ENCODE assay signal across 13 cellular contexts in the genomic region with DNA sequence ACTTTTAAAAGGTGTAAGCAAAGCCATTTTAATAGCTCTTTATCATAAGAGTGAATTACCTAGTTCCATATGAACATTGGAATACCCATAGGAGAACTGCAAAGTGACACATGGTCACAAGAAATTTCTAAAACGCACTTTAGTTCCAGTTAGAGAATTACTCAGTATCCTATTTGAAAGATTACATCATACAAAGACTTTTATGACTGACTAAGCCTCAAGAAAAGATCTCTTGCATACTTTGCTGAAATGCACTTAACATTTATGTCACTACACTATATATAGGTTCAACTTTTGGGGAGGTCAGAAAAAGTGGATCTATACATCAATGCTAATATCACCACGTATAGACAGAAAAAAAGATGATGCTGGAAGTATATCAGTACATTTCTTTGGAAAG.
DNase-seq lines count a peak whose midpoint lies in the region; ATAC-seq and TF ChIP-seq lines count a peak whose summit lies in the region.
"Had no signal": no experiment of that assay in that cellular context is flagged by ENCODE, and none has a peak within 500 bp of the region (broad histone marks: within the 10 kb centered on the region; RNA-seq: fewer than 3 reads in every experiment).

No MANE protein-coding gene starts in this region.

- TF ChIP-seq CTCF in nephron (IDR thresholded peaks at IDR 0.05; ENCODE audit: unreplicated experiment in 3 of 3): no peak

- H3K9me3 Mint-ChIP-seq in nephron: no peaks in the 10 kb centered on the region
- H3K9me3 Mint-ChIP-seq: activated T-helper 1 cell treated with anti-CD3 and anti-CD28 coated beads, Interleukin-12 subunit alpha, Interleukin-12 subunit beta, Interleukin-2, Interleukin-4 antibody, amounts not matched to agents 30 ng/mL and 10 ng/mL and 1 ng/mL, durations not matched to agents 14 hours and 24 hours and 36 hours; central memory CD8-positive, alpha-beta T cell; naive thymus-derived CD4-positive, alpha-beta T cell; stimulated activated naive CD8-positive, alpha-beta T cell treated with anti-CD3 and anti-CD28 coated beads, Interleukin-15, Interleukin-2, amounts not matched to agents 100 ng/mL and 50 ng/mL, for 24 hours had no signal

- H3K9ac ChIP-seq in BLaER1: peak overlapping the region; percentile 33

- peak overlapping the region; percentile 47 for H3K27ac ChIP-seq in BLaER1

- H3K36me3 Mint-ChIP-seq in nephron (ENCODE audit: low read depth): peaks cover 23% of the 10 kb centered on the region
- H3K36me3 Mint-ChIP-seq: naive thymus-derived CD4-positive, alpha-beta T cell had no signal

- H3K27me3 ChIP-seq in BLaER1: no peaks in the 10 kb centered on the region

- H3K9me3 ChIP-seq in BLaER1: no peaks in the 10 kb centered on the region

- H3K27me3 Mint-ChIP-seq in nephron (ENCODE audit: low read depth): no peaks in the 10 kb centered on the region
- H3K27me3 Mint-ChIP-seq: central memory CD8-positive, alpha-beta T cell had no signal

- peak overlapping the region; percentile 78 for H3K4me2 ChIP-seq in BLaER1

- DNase-seq in NCI-H226 (peak; percentile 4), dedifferentiated amniotic fluid mesenchymal stem cell (ENCODE audit: extremely low spot score) (peak; percentile 42), RPMI8226 (no peak)
- no peak for DNase-seq in activated CD4-positive, CD25-positive, alpha-beta regulatory T cell treated with anti-CD3 and anti-CD28 coated beads, Interleukin-2, amount 50 U/mL, for 72 hours
- DNase-seq: naive thymus-derived CD4-positive, alpha-beta T cell; NCI-H1436 had no signal

- peaks cover 24% of the 10 kb centered on the region for H4K20me1 ChIP-seq in BLaER1

- peak overlapping the region; percentile 73 to 77 (median 75) for H3K4me3 Mint-ChIP-seq in nephron
- H3K4me3 Mint-ChIP-seq: activated T-helper 1 cell treated with anti-CD3 and anti-CD28 coated beads, Interleukin-12 subunit alpha, Interleukin-12 subunit beta, Interleukin-2, Interleukin-4 antibody, amounts not matched to agents 30 ng/mL and 10 ng/mL and 1 ng/mL, durations not matched to agents 14 hours and 24 hours and 36 hours; central memory CD8-positive, alpha-beta T cell; naive thymus-derived CD4-positive, alpha-beta T cell; stimulated activated naive CD8-positive, alpha-beta T cell treated with anti-CD3 and anti-CD28 coated beads, Interleukin-15, Interleukin-2, amounts not matched to agents 100 ng/mL and 50 ng/mL, for 24 hours had no signal

- peaks cover 77% of the 10 kb centered on the region for H3K4me1 ChIP-seq in BLaER1

- H3K36me3 ChIP-seq in BLaER1: peaks cover 5% of the 10 kb centered on the region; the same call in 1 of the 2 replicates

- peaks cover 42% of the 10 kb centered on the region for H3K4me1 Mint-ChIP-seq in nephron
- H3K4me1 Mint-ChIP-seq: central memory CD8-positive, alpha-beta T cell had no signal

- H3K4me3 ChIP-seq in BLaER1: peak overlapping the region; percentile 59

- H3K27ac Mint-ChIP-seq in nephron: peak overlapping the region; percentile 13 to 71 (median 49)
- H3K27ac Mint-ChIP-seq: activated T-helper 1 cell treated with anti-CD3 and anti-CD28 coated beads, Interleukin-12 subunit alpha, Interleukin-12 subunit beta, Interleukin-2, Interleukin-4 antibody, amounts not matched to agents 30 ng/mL and 10 ng/mL and 1 ng/mL, durations not matched to agents 14 hours and 24 hours and 36 hours; naive thymus-derived CD4-positive, alpha-beta T cell; stimulated activated naive CD8-positive, alpha-beta T cell treated with anti-CD3 and anti-CD28 coated beads, Interleukin-15, Interleukin-2, amounts not matched to agents 100 ng/mL and 50 ng/mL, for 24 hours had no signal

- ATAC-seq in GM21576 (IDR thresholded peaks at IDR 0.05; ENCODE audit: unreplicated experiment) (no peak), GM19035 (IDR thresholded peaks at IDR 0.05; ENCODE audit: unreplicated experiment) (no peak)
- ATAC-seq: naive thymus-derived CD4-positive, alpha-beta T cell had no signal

Comparison
In these comparisons a context has a peak if more than half of its experiments do, and no peak if none do; other contexts are left out.
1. DNase-seq: peak in NCI-H226 (single experiment) and dedifferentiated amniotic fluid mesenchymal stem cell (single experiment); none in RPMI8226 (single experiment) and activated CD4-positive, CD25-positive, alpha-beta regulatory T cell treated with anti-CD3 and anti-CD28 coated beads, Interleukin-2, amount 50 U/mL, for 72 hours (single experiment).